8 cellular contexts compared by ENCODE assay signal in genomic region chr2:237691908-237692600, GRCh38.
DNase-seq lines count a peak whose midpoint lies in the region; ATAC-seq and TF ChIP-seq lines count a peak whose summit lies in the region.

No MANE protein-coding gene starts in this region.

- DNase-seq in AG09309 (ENCODE audit: low read depth) (no peak), NCI-H526 treated with DMSO at 0.1 percent for 48 hours (lab: John Stamatoyannopoulos, UW) (peak; percentile 87), dermis microvascular lymphatic vessel endothelial cell (ENCODE audit: low read depth in 2 of 2) (peak; percentile 55 to 89), lower lobe of right lung (peak; percentile 99)
- peak; percentile 89 to 90 for DNase-seq in activated CD4-positive, alpha-beta T cell treated with anti-CD3 and anti-CD28 coated beads, Interleukin-2, amount 50 U/mL, for 24 hours (ENCODE audit: low read depth in 1 of 2, low spot score in 1 of 2)
- DNase-seq in stimulated activated CD8-positive, alpha-beta memory T cell treated with anti-CD3 and anti-CD28 coated beads, Interleukin-12 subunit alpha, Interleukin-12 subunit beta, amount 100 ng/mL, for 1 hour (ENCODE audit: low read depth) = peak; percentile 91

- no peaks in the 10 kb centered on the region for H3K27me3 ChIP-seq in lower lobe of right lung (ENCODE audit: low read depth)

- in situ Hi-C loops in GM18951 (cut with MboI; ENCODE audit: low sequenced_read_pairs, unreplicated experiment) = no loop called here

- H3K4me3 ChIP-seq in AG09309 (ENCODE audit: control insufficient read depth, low read depth, low read length) (peak overlapping the region; percentile 82), lower lobe of right lung (peak overlapping the region; percentile 83)

- intact Hi-C loops in lower lobe of right lung (cut with DNase I) = no loop called here

- TF ChIP-seq POLR2A in GM18951 (IDR thresholded peaks at IDR 0.05; ENCODE audit: extremely low read depth, insufficient read depth, insufficient read length) = peak; percentile 81

- no peaks in the 10 kb centered on the region for H3K36me3 ChIP-seq in lower lobe of right lung

- peak overlapping the region; percentile 99 for H3K27ac ChIP-seq in lower lobe of right lung

- TF ChIP-seq CTCF in AG09309 (IDR thresholded peaks at IDR 0.05; ENCODE audit: control insufficient read depth, insufficient read depth, low read depth, low read length, missing control alignments) = no peak
- no peak for TF ChIP-seq CTCF in lower lobe of right lung (IDR thresholded peaks at IDR 0.05)

- ATAC-seq in HG03159 (IDR thresholded peaks at IDR 0.05; ENCODE audit: unreplicated experiment) (peak; percentile 50), lower lobe of right lung (peak; percentile 86 to 92)

- H3K9me3 ChIP-seq in lower lobe of right lung = no peaks in the 10 kb centered on the region

- peaks cover 83% of the 10 kb centered on the region for H3K4me1 ChIP-seq in lower lobe of right lung
